In the genomic region with DNA sequence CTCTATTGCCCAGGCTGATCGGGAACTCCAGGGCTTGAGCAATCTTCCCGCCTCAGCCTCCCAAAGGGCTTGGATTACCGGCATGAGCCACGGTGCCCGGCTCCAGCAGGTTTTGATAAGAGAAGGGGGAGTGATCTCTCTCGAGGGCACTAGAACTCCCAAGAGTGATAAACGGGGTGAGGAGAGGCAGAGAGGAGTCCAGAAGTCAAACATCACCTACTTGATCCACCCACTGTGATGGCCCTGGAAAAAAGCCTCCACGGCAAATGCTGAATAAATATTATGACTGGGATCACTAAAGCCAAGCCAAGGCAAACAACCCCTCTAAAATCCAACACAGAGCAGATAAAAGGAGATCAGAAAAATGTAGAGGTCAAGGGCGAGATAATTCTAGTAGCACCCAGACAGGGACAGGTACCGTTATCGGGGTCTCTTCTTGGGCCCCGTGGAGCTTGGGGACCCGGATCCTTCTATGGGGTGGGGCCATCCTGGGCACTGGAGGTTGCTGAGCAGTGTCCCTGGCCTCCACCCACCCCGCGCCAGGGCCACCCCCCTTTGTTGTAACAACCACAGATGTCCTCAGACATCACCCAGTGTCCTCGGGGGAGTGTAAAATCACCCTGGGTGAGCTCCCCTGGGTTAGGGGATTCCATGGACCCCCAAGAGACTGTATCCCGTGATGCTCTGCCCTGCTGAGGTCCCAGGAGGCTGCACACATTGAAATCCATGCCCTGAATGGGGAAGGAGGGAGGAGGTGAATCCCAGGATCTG, we compare ENCODE assay signal across 26 cellular contexts. TPM values are rescaled to one million over a fixed set of nuclear protein-coding genes. Genes with fewer than 3 reads are reported as not detected.
DNase-seq lines count a peak whose midpoint lies in the region; ATAC-seq and TF ChIP-seq lines count a peak whose summit lies in the region.
"Had no signal": no experiment of that assay in that cellular context is flagged by ENCODE, and none has a peak within 500 bp of the region (broad histone marks: within the 10 kb centered on the region; RNA-seq: fewer than 3 reads in every experiment).

No MANE protein-coding gene starts in this region.

- no peaks in the 10 kb centered on the region for H3K79me1 ChIP-seq in mesenchymal stem cell (replicated peaks; ENCODE audit: low read length, poor library complexity, severe bottlenecking)

- H2BK5ac ChIP-seq in mesenchymal stem cell (ENCODE audit: low read depth, low read length, poor library complexity, severe bottlenecking) = no peak overlapping the region

- no peak overlapping the region for H2AFZ ChIP-seq in mesenchymal stem cell (ENCODE audit: low read depth, low read length)

- no peak overlapping the region for H3K4me2 ChIP-seq in mesenchymal stem cell (ENCODE audit: low read length, poor library complexity, severe bottlenecking)

- no peak overlapping the region for H3K23ac ChIP-seq in mesenchymal stem cell (ENCODE audit: low read length in 2 of 2)

- no peak overlapping the region for H4K8ac ChIP-seq in mesenchymal stem cell (ENCODE audit: low read length)

- peak; percentile 19 for DNase-seq in NCI-H345 (lab: John Stamatoyannopoulos, UW)
- DNase-seq in NCI-H345 treated with DMSO at 0.1 percent for 48 hours (lab: John Stamatoyannopoulos, UW; ENCODE audit: unreplicated experiment) = no peak
- DNase-seq in adrenal gland = peak in 6 of 7 donors; percentile 48 to 85 (median 68)
- no peak for DNase-seq in mesenchymal stem cell
- peak; percentile 7 to 17 for DNase-seq in thyroid gland
- no peak for DNase-seq in SIG-M5 treated with dmso at 0.1 percent for 504 hours (lab: John Stamatoyannopoulos, UW; ENCODE audit: unreplicated experiment)
- DNase-seq in NOMO-1 treated with DMSO at 0.1 percent for 48 hours (lab: John Stamatoyannopoulos, UW; ENCODE audit: unreplicated experiment) = no peak
- DNase-seq: activated CD8-positive, alpha-beta T cell treated with anti-CD3 and anti-CD28 coated beads, Interleukin-2, amount 10 ng/mL, durations not matched to agents 7 days and 5 days; activated naive CD4-positive, alpha-beta T cell treated with anti-CD3 and anti-CD28 coated beads, Interleukin-2, amount 50 U/mL, for 16 hours; activated T-cell treated with anti-CD3 and anti-CD28 coated beads, Interleukin-2, amount 50 U/mL, for 4 hours; BE2C; head of caudate nucleus; immature natural killer cell; MM.1S; naive thymus-derived CD8-positive, alpha-beta T cell; NCI-H187; NCI-H524 treated with DMSO at 0.1 percent for 48 hours; PC-3; posterior cingulate gyrus had no signal

- 25 to 39% (median 37%) methylated on average over 12 to 17 of the region's 17 CpGs for WGBS in adrenal gland, 4 donors
- WGBS in mesenchymal stem cell = 88% methylated on average over 15 of the region's 17 CpGs
- 40% methylated on average over 13 to 16 of the region's 17 CpGs for WGBS in thyroid gland, 2 donors

- H2BK120ac ChIP-seq in mesenchymal stem cell (ENCODE audit: low read depth, low read length) = no peak overlapping the region

- peak overlapping the region in 2 of 5 donors; percentile 52 to 74 for H3K27ac ChIP-seq in adrenal gland
- no peak overlapping the region for H3K27ac ChIP-seq in mesenchymal stem cell (ENCODE audit: low read length, poor library complexity, severe bottlenecking)
- H3K27ac ChIP-seq in thyroid gland = no peak overlapping the region
- H3K27ac ChIP-seq: SJSA1, vagina had no signal

- H2BK12ac ChIP-seq in mesenchymal stem cell (ENCODE audit: low read length in 2 of 2) = no peak overlapping the region

- TF ChIP-seq POLR2A in adrenal gland (IDR thresholded peaks at IDR 0.05) (no peak), thyroid gland (IDR thresholded peaks at IDR 0.05) (no peak)

- no peak overlapping the region for H3K18ac ChIP-seq in mesenchymal stem cell (ENCODE audit: low read depth in 1 of 2, low read length in 2 of 2)

- TF ChIP-seq CTCF in adrenal gland (IDR thresholded peaks at IDR 0.05) (no peak), thyroid gland (IDR thresholded peaks at IDR 0.05) (no peak)

- intact Hi-C loops in adrenal gland (cut with DNase I) (loop anchor here in 1 of 2 donors (5.0 kb wide), 1 partner anchor 38 kb away; no protein-coding TSS in a partner anchor), thyroid gland (cut with DNase I) (no loop called here)

- H3K9ac ChIP-seq in mesenchymal stem cell (ENCODE audit: low read length) = no peak overlapping the region

- H3K4me1 ChIP-seq in adrenal gland (replicated peaks in 1 of 2) (no peaks in the 10 kb centered on the region), mesenchymal stem cell (ENCODE audit: control insufficient read depth, insufficient read depth, low read depth, low read length) (peaks cover 5% of the 10 kb centered on the region), thyroid gland (peaks cover 0 to 7% of the 10 kb centered on the region in 2 donors)
- H3K4me1 ChIP-seq: BE2C had no signal

- no peak for ATAC-seq in GM18870 (IDR thresholded peaks at IDR 0.05; ENCODE audit: unreplicated experiment)
- ATAC-seq: activated CD8-positive, alpha-beta T cell treated with anti-CD3 and anti-CD28 coated beads, Interleukin-2, amount 10 ng/mL, durations not matched to agents 7 days and 5 days; activated T-cell treated with anti-CD3 and anti-CD28 coated beads, Interleukin-2, amount 50 U/mL, for 4 hours; naive thymus-derived CD8-positive, alpha-beta T cell; PC-3 had no signal

- H2BK15ac ChIP-seq in mesenchymal stem cell (ENCODE audit: low read depth, poor library complexity, severe bottlenecking) = peak overlapping the region; percentile 23

- no peak overlapping the region for H3K14ac ChIP-seq in mesenchymal stem cell (ENCODE audit: low read length in 2 of 2)

- H3K4me3 ChIP-seq in adrenal gland = no peak overlapping the region
- no peak overlapping the region for H3K4me3 ChIP-seq in mesenchymal stem cell (ENCODE audit: insufficient read depth in 1 of 2, low read depth in 1 of 2, low read length in 2 of 2)
- no peak overlapping the region for H3K4me3 ChIP-seq in thyroid gland (replicated peaks in 1 of 3)
- H3K4me3 ChIP-seq: lung, SJSA1, vagina had no signal

- H2AK5ac ChIP-seq in mesenchymal stem cell (ENCODE audit: low read length, severe bottlenecking) = no peak overlapping the region

- no peak overlapping the region for H4K91ac ChIP-seq in mesenchymal stem cell (ENCODE audit: low read length)

- no peaks in the 10 kb centered on the region for H3K27me3 ChIP-seq in adrenal gland
- peaks cover 9 to 31% of the 10 kb centered on the region in 2 experiments for H3K27me3 ChIP-seq in mesenchymal stem cell (ENCODE audit: control insufficient read depth in 1 of 2, insufficient read depth in 1 of 2, low read length in 2 of 2)
- H3K27me3 ChIP-seq in thyroid gland = no peaks in the 10 kb centered on the region
- H3K27me3 ChIP-seq: vagina had no signal

- H3K36me3 ChIP-seq in adrenal gland (replicated peaks in 1 of 2) = no peaks in the 10 kb centered on the region
- no peaks in the 10 kb centered on the region for H3K36me3 ChIP-seq in mesenchymal stem cell (ENCODE audit: control insufficient read depth in 1 of 2, insufficient read depth in 2 of 2, low read depth in 1 of 2, low read length in 2 of 2)
- H3K36me3 ChIP-seq in thyroid gland = no peaks in the 10 kb centered on the region
- H3K36me3 ChIP-seq: BE2C, SJSA1, vagina had no signal

- H3K4ac ChIP-seq in mesenchymal stem cell (ENCODE audit: low read depth in 1 of 2, low read length in 2 of 2) = no peak overlapping the region

- H3K9me3 ChIP-seq in adrenal gland (replicated peaks in 1 of 3) (no peaks in the 10 kb centered on the region), mesenchymal stem cell (ENCODE audit: control insufficient read depth, low read length) (no peaks in the 10 kb centered on the region), thyroid gland (no peaks in the 10 kb centered on the region)
- H3K9me3 ChIP-seq: BE2C, SJSA1, vagina had no signal

RNA-seq across cellular contexts. Expression of a gene that starts 3.7 kb away (rescaled TPM):
- total RNA-seq in adrenal gland (10 to 100 TPM in 1 of 8 donors, 1 to 10 TPM in 2, under 1 TPM in 3, not detected in 2; 0.38 to 30.4 (median 1.4) TPM), thyroid gland (not detected)
- 1 to 10 TPM in 2 of 3 donors, under 1 TPM in 1; 0.60 to 4.4 (median 1.0) TPM for polyA plus RNA-seq in adrenal gland
- polyA plus RNA-seq in mesenchymal stem cell (2013, experiment 1 of 2) = 0.03 TPM
- polyA plus RNA-seq in mesenchymal stem cell (2013, experiment 2 of 2) = 0.05 TPM
- total RNA-seq: A172; chondrocyte; lung; naive thymus-derived CD8-positive, alpha-beta T cell; PC-3; SJSA1; skeletal muscle tissue; vagina had no signal
- polyA plus RNA-seq: immature natural killer cell; naive thymus-derived CD8-positive, alpha-beta T cell had no signal

RNA-seq across cellular contexts. Expression of a gene that starts 25.8 kb away (rescaled TPM):
- total RNA-seq in adrenal gland = 100 to 1,000 TPM in 7 of 8 donors, 10 to 100 TPM in 1; 88.4 to 188 (median 145) TPM
- polyA plus RNA-seq in adrenal gland = 100 to 1,000 TPM; 114 to 369 (median 336) TPM
- 184 TPM for polyA plus RNA-seq in mesenchymal stem cell (2013, experiment 1 of 2)
- 179 TPM for polyA plus RNA-seq in mesenchymal stem cell (2013, experiment 2 of 2)
- total RNA-seq in thyroid gland = 10 to 100 TPM; 59.4 to 95.3 (median 81.8) TPM

RNA-seq across cellular contexts. Expression of a gene that starts 32.7 kb away (rescaled TPM):
- total RNA-seq in adrenal gland = 10 to 100 TPM; 16.7 to 39.2 (median 25.1) TPM
- polyA plus RNA-seq in adrenal gland = 10 to 100 TPM in 2 of 3 donors, 1 to 10 TPM in 1; 2.8 to 72.8 (median 53.7) TPM
- 16.5 TPM for polyA plus RNA-seq in mesenchymal stem cell (2013, experiment 1 of 2)
- polyA plus RNA-seq in mesenchymal stem cell (2013, experiment 2 of 2) = 16.2 TPM
- total RNA-seq in thyroid gland = 10 to 100 TPM; 11.9 to 39.3 (median 20.0) TPM

RNA-seq across cellular contexts. Expression of a gene that starts 32.8 kb away (rescaled TPM):
- 1 to 10 TPM; 1.1 to 9.9 (median 3.2) TPM for total RNA-seq in adrenal gland
- 10 to 100 TPM in 2 of 3 donors, 1 to 10 TPM in 1; 1.1 to 17.2 (median 14.7) TPM for polyA plus RNA-seq in adrenal gland
- polyA plus RNA-seq in mesenchymal stem cell (2013, experiment 1 of 2) = 0.12 TPM
- 0.14 TPM for polyA plus RNA-seq in mesenchymal stem cell (2013, experiment 2 of 2)
- 1 to 10 TPM in 1 of 4 donors, under 1 TPM in 3; 0.54 to 1.2 (median 0.77) TPM for total RNA-seq in thyroid gland
- total RNA-seq: skeletal muscle tissue had no signal

Comparison
In these comparisons a context has a peak if more than half of its experiments do, and no peak if none do; other contexts are left out.
1. DNase-seq: peak in NCI-H345 (single experiment), adrenal gland (6 of 7) and thyroid gland (2 of 2); none in NCI-H345 treated with DMSO at 0.1 percent for 48 hours (single experiment), mesenchymal stem cell (single experiment), SIG-M5 treated with dmso at 0.1 percent for 504 hours (single experiment) and NOMO-1 treated with DMSO at 0.1 percent for 48 hours (single experiment).